ENCODE assay signal across 25 cellular contexts in genomic region chr6:87875781-87876180, GRCh38.
"Had no signal": no experiment of that assay in that cellular context is flagged by ENCODE, and none has a peak within 500 bp of the region (broad histone marks: within the 10 kb centered on the region; RNA-seq: fewer than 3 reads in every experiment).

No MANE protein-coding gene starts in this region.

- H3K79me2 ChIP-seq: parathyroid adenoma had no signal

- H2AFZ ChIP-seq: parathyroid adenoma had no signal

- H3K9ac ChIP-seq: parathyroid adenoma had no signal

- H3K27ac Mint-ChIP-seq: natural killer cell; progenitor cell of endocrine pancreas; stimulated activated effector memory CD8-positive, alpha-beta T cell treated with anti-CD3 and anti-CD28 coated beads, Interleukin-12 subunit alpha, Interleukin-12 subunit beta, amount 100 ng/mL, for 72 hours had no signal

- ATAC-seq: gastrocnemius medialis; left ventricle myocardium superior; lower lobe of right lung; natural killer cell; stimulated activated effector memory CD8-positive, alpha-beta T cell treated with anti-CD3 and anti-CD28 coated beads, Interleukin-12 subunit alpha, Interleukin-12 subunit beta, amount 100 ng/mL, for 72 hours; upper lobe of right lung had no signal

- DNase-seq: dermis blood vessel endothelial cell; effector memory CD4-positive, alpha-beta T cell; erythroblast; gastrocnemius medialis; head of caudate nucleus; left ventricle myocardium superior; lower lobe of right lung; natural killer cell; sigmoid colon; stimulated activated CD4-positive, alpha-beta T cell treated with anti-CD3 and anti-CD28 coated beads, Interleukin-2, amount 100 ng/mL, for 24 hours; stimulated activated CD4-positive, alpha-beta T cell treated with anti-CD3 and anti-CD28 coated beads, Interleukin-4, amount 100 ng/mL, for 24 hours; stimulated activated naive CD4-positive, alpha-beta T cell treated with Interleukin-2 at 50 U/mL for 16 hours; stomach; upper lobe of right lung had no signal

- H3K9me3 Mint-ChIP-seq: natural killer cell; neural crest cell; stimulated activated effector memory CD8-positive, alpha-beta T cell treated with anti-CD3 and anti-CD28 coated beads, Interleukin-12 subunit alpha, Interleukin-12 subunit beta, amount 100 ng/mL, for 72 hours had no signal

- H3K9me3 ChIP-seq: gastrocnemius medialis, lower lobe of right lung, neutrophil, right atrium auricular region, sigmoid colon, stomach, tibial nerve, upper lobe of right lung, vagina had no signal

- H3K4me3 Mint-ChIP-seq: natural killer cell; neural crest cell; stimulated activated effector memory CD8-positive, alpha-beta T cell treated with anti-CD3 and anti-CD28 coated beads, Interleukin-12 subunit alpha, Interleukin-12 subunit beta, amount 100 ng/mL, for 72 hours had no signal

- H3K27me3 ChIP-seq: gastrocnemius medialis, right atrium auricular region, sigmoid colon, tibial nerve, upper lobe of right lung, vagina had no signal

- FAIRE-seq: endothelial cell of umbilical vein, keratinocyte had no signal

- H3K4me3 ChIP-seq: coronary artery, gastrocnemius medialis, lower lobe of right lung, right atrium auricular region, sigmoid colon, stomach, tibial nerve, upper lobe of right lung, vagina had no signal

- H3K27ac ChIP-seq: coronary artery, gastrocnemius medialis, lower lobe of right lung, neutrophil, parathyroid adenoma, right atrium auricular region, sigmoid colon, stomach, tibial nerve, upper lobe of right lung, vagina had no signal

- H3K4me1 ChIP-seq: gastrocnemius medialis, lower lobe of right lung, parathyroid adenoma, right atrium auricular region, upper lobe of right lung had no signal

- H3K36me3 Mint-ChIP-seq: natural killer cell; stimulated activated effector memory CD8-positive, alpha-beta T cell treated with anti-CD3 and anti-CD28 coated beads, Interleukin-12 subunit alpha, Interleukin-12 subunit beta, amount 100 ng/mL, for 72 hours had no signal

- H3K36me3 ChIP-seq: gastrocnemius medialis, lower lobe of right lung, neutrophil, right atrium auricular region, sigmoid colon, stomach, tibial nerve, upper lobe of right lung, vagina had no signal

- H3K4me1 Mint-ChIP-seq: natural killer cell; neural crest cell; stimulated activated effector memory CD8-positive, alpha-beta T cell treated with anti-CD3 and anti-CD28 coated beads, Interleukin-12 subunit alpha, Interleukin-12 subunit beta, amount 100 ng/mL, for 72 hours had no signal
